Comparison of ENCODE assay signal across 30 cellular contexts in genomic region chr1:42136466-42136865, GRCh38. TPM values are rescaled to one million over a fixed set of nuclear protein-coding genes. Genes with fewer than 3 reads are reported as not detected.
"Had no signal": no experiment of that assay in that cellular context is flagged by ENCODE, and none has a peak within 500 bp of the region (broad histone marks: within the 10 kb centered on the region; RNA-seq: fewer than 3 reads in every experiment).

No MANE protein-coding gene starts in this region.

- H3K4me1 Mint-ChIP-seq: activated B cell treated with CpG ODN at 0.5 μM for 24 hours; activated CD4-positive, alpha-beta T cell treated with anti-CD3 and anti-CD28 coated beads for 36 hours; activated naive CD8-positive, alpha-beta T cell treated with anti-CD3 and anti-CD28 coated beads, Interleukin-2, amount 10 ng/mL, durations not matched to agents 7 days and 5 days; immature natural killer cell had no signal

- H3K27ac Mint-ChIP-seq: activated B cell treated with CpG ODN at 0.5 μM for 24 hours; activated CD4-positive, alpha-beta T cell treated with anti-CD3 and anti-CD28 coated beads for 36 hours; activated naive CD4-positive, alpha-beta T cell treated with anti-CD3 and anti-CD28 coated beads for 36 hours; activated naive CD8-positive, alpha-beta T cell treated with anti-CD3 and anti-CD28 coated beads, Interleukin-2, amount 10 ng/mL, durations not matched to agents 7 days and 5 days; immature natural killer cell; naive thymus-derived CD4-positive, alpha-beta T cell had no signal

- H3K4me3 Mint-ChIP-seq: activated B cell treated with CpG ODN at 0.5 μM for 24 hours; activated CD4-positive, alpha-beta T cell treated with anti-CD3 and anti-CD28 coated beads for 36 hours; activated naive CD4-positive, alpha-beta T cell treated with anti-CD3 and anti-CD28 coated beads for 36 hours; activated naive CD8-positive, alpha-beta T cell treated with anti-CD3 and anti-CD28 coated beads, Interleukin-2, amount 10 ng/mL, durations not matched to agents 7 days and 5 days; immature natural killer cell; naive thymus-derived CD4-positive, alpha-beta T cell had no signal

- H3K4me2 ChIP-seq: hepatocyte, smooth muscle cell had no signal

- H3K9me3 ChIP-seq: breast epithelium, colonic mucosa, esophagus muscularis mucosa, sigmoid colon, thoracic aorta, upper lobe of left lung had no signal

- H3K36me3 ChIP-seq: breast epithelium, colonic mucosa, esophagus muscularis mucosa, sigmoid colon, thoracic aorta, upper lobe of left lung had no signal

- ATAC-seq: activated CD4-positive, alpha-beta T cell treated with anti-CD3 and anti-CD28 coated beads for 36 hours; left lobe of liver; naive thymus-derived CD4-positive, alpha-beta T cell had no signal

- H3K36me3 Mint-ChIP-seq: activated naive CD8-positive, alpha-beta T cell treated with anti-CD3 and anti-CD28 coated beads, Interleukin-2, amount 10 ng/mL, durations not matched to agents 7 days and 5 days; immature natural killer cell; naive thymus-derived CD4-positive, alpha-beta T cell had no signal

- H3K27me3 Mint-ChIP-seq: activated CD4-positive, alpha-beta T cell treated with anti-CD3 and anti-CD28 coated beads for 36 hours had no signal

- DNase-seq: activated B cell treated with CpG ODN at 0.5 μM for 24 hours; activated CD4-positive, alpha-beta T cell treated with anti-CD3 and anti-CD28 coated beads for 36 hours; activated CD4-positive, alpha-beta T cell treated with anti-CD3 and anti-CD28 coated beads, Interleukin-2, amount 50 U/mL, for 4 hours; activated effector memory CD4-positive, alpha-beta T cell treated with Interleukin-2 at 50 U/mL for 16 hours; activated naive CD4-positive, alpha-beta T cell treated with anti-CD3 and anti-CD28 coated beads for 36 hours; activated naive CD8-positive, alpha-beta T cell treated with anti-CD3 and anti-CD28 coated beads, Interleukin-2, amount 10 ng/mL, durations not matched to agents 7 days and 5 days; activated T-cell treated with anti-CD3 and anti-CD28 coated beads, Interleukin-2, amount 50 U/mL, for 48 hours; amniotic stem cell; colonic mucosa; dorsolateral prefrontal cortex; glutamatergic neuron; immature natural killer cell; naive thymus-derived CD4-positive, alpha-beta T cell; sigmoid colon; stimulated activated CD4-positive, alpha-beta T cell treated with anti-CD3 and anti-CD28 coated beads, Interleukin-2, amount 100 ng/mL, for 48 hours; stimulated activated naive CD4-positive, alpha-beta T cell; upper lobe of left lung had no signal

- H3K4me3 ChIP-seq: breast epithelium, colonic mucosa, dorsolateral prefrontal cortex, esophagus muscularis mucosa, hepatocyte, sigmoid colon, smooth muscle cell, thoracic aorta, upper lobe of left lung had no signal

- H3K27ac ChIP-seq: colonic mucosa, dorsolateral prefrontal cortex, esophagus muscularis mucosa, hepatocyte, sigmoid colon, thoracic aorta had no signal

- H3K9me3 Mint-ChIP-seq: activated B cell treated with CpG ODN at 0.5 μM for 24 hours; activated naive CD4-positive, alpha-beta T cell treated with anti-CD3 and anti-CD28 coated beads for 36 hours; activated naive CD8-positive, alpha-beta T cell treated with anti-CD3 and anti-CD28 coated beads, Interleukin-2, amount 10 ng/mL, durations not matched to agents 7 days and 5 days; immature natural killer cell; naive thymus-derived CD4-positive, alpha-beta T cell had no signal

- H3K27me3 ChIP-seq: breast epithelium, colonic mucosa, sigmoid colon, upper lobe of left lung had no signal

- H3K4me1 ChIP-seq: breast epithelium, colonic mucosa, esophagus muscularis mucosa, sigmoid colon had no signal

RNA-seq across cellular contexts. Expression of gene GUCA2B, which starts 16.7 kb away (rescaled TPM):
- total RNA-seq: activated B cell treated with CpG ODN at 0.5 μM for 24 hours; activated CD4-positive, alpha-beta T cell treated with anti-CD3 and anti-CD28 coated beads for 36 hours; activated naive CD4-positive, alpha-beta T cell treated with anti-CD3 and anti-CD28 coated beads for 36 hours; activated naive CD8-positive, alpha-beta T cell treated with anti-CD3 and anti-CD28 coated beads, Interleukin-2, amount 10 ng/mL, durations not matched to agents 7 days and 5 days; breast epithelium; dorsolateral prefrontal cortex; esophagus muscularis mucosa; frontal cortex; hepatocyte; kidney epithelial cell; lung microvascular endothelial cell; naive thymus-derived CD4-positive, alpha-beta T cell; osteoblast; posterior vena cava; renal cortical epithelial cell; smooth muscle cell; T-helper 2 cell treated with Interferon-gamma antibody and Interleukin-4, amounts not matched to agents 100 ng/mL and 5 ng/mL, for 36 hours; thoracic aorta; upper lobe of left lung had no signal

RNA-seq across cellular contexts. Expression of gene GUCA2A, which starts 28.1 kb away (rescaled TPM):
- total RNA-seq: activated B cell treated with CpG ODN at 0.5 μM for 24 hours; activated CD4-positive, alpha-beta T cell treated with anti-CD3 and anti-CD28 coated beads for 36 hours; activated naive CD4-positive, alpha-beta T cell treated with anti-CD3 and anti-CD28 coated beads for 36 hours; activated naive CD8-positive, alpha-beta T cell treated with anti-CD3 and anti-CD28 coated beads, Interleukin-2, amount 10 ng/mL, durations not matched to agents 7 days and 5 days; dorsolateral prefrontal cortex; esophagus muscularis mucosa; frontal cortex; kidney epithelial cell; left lobe of liver; lung microvascular endothelial cell; osteoblast; posterior vena cava; renal cortical epithelial cell; smooth muscle cell; T-helper 2 cell treated with Interferon-gamma antibody and Interleukin-4, amounts not matched to agents 100 ng/mL and 5 ng/mL, for 36 hours; thoracic aorta had no signal
